8 cellular contexts compared by ENCODE assay signal in the genomic region with DNA sequence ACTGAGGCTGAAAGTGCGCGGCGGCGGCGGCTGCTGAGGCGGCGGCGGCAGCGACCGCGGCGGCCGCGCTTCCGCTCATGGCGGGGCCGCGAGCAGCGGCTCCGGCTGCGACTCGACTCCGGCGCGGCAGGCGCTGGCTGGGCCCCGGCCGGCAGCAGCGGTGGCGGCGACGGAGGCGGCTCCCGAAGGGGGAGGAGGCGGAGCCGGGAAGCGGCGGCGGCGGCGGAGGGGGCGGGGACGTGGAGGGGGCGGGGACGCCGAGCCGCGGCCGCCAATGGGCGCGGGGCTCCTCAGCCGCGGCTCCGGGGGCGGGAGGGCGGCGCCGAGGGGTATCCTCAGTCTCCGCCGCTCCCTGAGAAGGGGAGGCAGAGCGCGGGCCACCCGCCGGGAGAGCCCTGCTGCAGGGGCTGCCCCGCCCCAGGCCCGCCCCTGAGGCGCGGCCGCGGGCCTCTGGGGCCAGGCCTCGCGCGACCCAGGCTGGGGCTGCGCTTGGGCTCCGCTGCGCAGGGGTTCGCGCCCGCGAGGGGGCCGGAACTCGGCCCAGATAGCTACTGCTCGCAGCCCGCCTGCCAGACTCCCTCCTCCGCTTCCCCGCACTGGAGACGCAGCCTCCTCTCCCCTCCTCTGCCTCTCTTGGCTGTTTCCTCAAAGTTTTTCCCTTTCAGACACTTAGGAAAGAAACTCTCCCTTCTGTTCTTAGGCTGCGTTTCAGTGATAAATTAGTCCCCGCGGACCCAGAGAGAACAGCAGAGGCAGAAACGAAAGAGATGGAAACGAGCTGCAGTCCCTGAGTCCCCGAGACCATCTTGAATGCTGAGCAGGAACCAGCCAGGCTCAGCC.
DNase-seq lines count a peak whose midpoint lies in the region; ATAC-seq and TF ChIP-seq lines count a peak whose summit lies in the region.

No MANE protein-coding gene starts in this region.

- peak; percentile 77 for ATAC-seq in GM21367 (IDR thresholded peaks at IDR 0.05; ENCODE audit: unreplicated experiment)

- H3K27me3 Mint-ChIP-seq in mesothelial cell of epicardium (ENCODE audit: low read depth), result no peaks in the 10 kb centered on the region

- no peaks in the 10 kb centered on the region for H3K27me3 ChIP-seq in endocrine pancreas (ENCODE audit: control insufficient read depth, insufficient read depth, low read length)

- H3K9me3 Mint-ChIP-seq in mesothelial cell of epicardium, result no peaks in the 10 kb centered on the region

- H3K4me3 Mint-ChIP-seq in mesothelial cell of epicardium, result peak overlapping the region; percentile 82

- H3K36me3 ChIP-seq in endocrine pancreas (ENCODE audit: control insufficient read depth, insufficient read depth, low read length), result no peaks in the 10 kb centered on the region

- peak overlapping the region; percentile 96 for H3K9ac ChIP-seq in endocrine pancreas (ENCODE audit: control insufficient read depth, insufficient read depth, low read length)

- peaks cover 38% of the 10 kb centered on the region for H3K4me1 Mint-ChIP-seq in mesothelial cell of epicardium

- peak overlapping the region; percentile 45 for H3K4me3 ChIP-seq in endocrine pancreas (ENCODE audit: control insufficient read depth, insufficient read depth, low read length)

- DNase-seq in COR-L47 (lab: John Stamatoyannopoulos, UW) (peak; percentile 92), HT1080 (ENCODE audit: low read depth) (peak; percentile 89), NOMO-1 treated with DMSO at 0.1 percent for 48 hours (lab: John Stamatoyannopoulos, UW; ENCODE audit: unreplicated experiment) (peak; percentile 71), mesothelial cell of epicardium (ENCODE audit: low spot score in 2 of 2, unreplicated experiment in 2 of 2) (peak; percentile 87 to 88)
- peak; percentile 62 for DNase-seq in activated CD8-positive, alpha-beta memory T cell treated with anti-CD3 and anti-CD28 coated beads, Interleukin-2, amount 50 U/mL, for 1 hour (ENCODE audit: extremely low read depth)
- peak; percentile 82 to 88 for DNase-seq in stimulated activated CD8-positive, alpha-beta memory T cell treated with anti-CD3 and anti-CD28 coated beads, Interleukin-15, amount 100 ng/mL, for 4 hours (ENCODE audit: low read depth in 2 of 2)

- no peak for TF ChIP-seq CTCF in mesothelial cell of epicardium (IDR thresholded peaks at IDR 0.05; ENCODE audit: unreplicated experiment)

- H3K27ac Mint-ChIP-seq in mesothelial cell of epicardium, result peak overlapping the region; percentile 93

- no peaks in the 10 kb centered on the region for H3K36me3 Mint-ChIP-seq in mesothelial cell of epicardium

- H3K9me3 ChIP-seq in endocrine pancreas (ENCODE audit: control insufficient read depth, low read length), result no peaks in the 10 kb centered on the region

- H3K4me1 ChIP-seq in endocrine pancreas (ENCODE audit: control insufficient read depth, insufficient read depth, low read length), result no peaks in the 10 kb centered on the region

Comparison
In these comparisons a context has a peak if more than half of its experiments do, and no peak if none do; other contexts are left out.
1. Peak in every context shown above with its lines: DNase-seq, ATAC-seq and H3K4me3 ChIP-seq.